Comparison of ENCODE assay signal across 29 cellular contexts in genomic region chr6:907928-908327, GRCh38.
"Had no signal": no experiment of that assay in that cellular context is flagged by ENCODE, and none has a peak within 500 bp of the region (broad histone marks: within the 10 kb centered on the region; RNA-seq: fewer than 3 reads in every experiment).

No MANE protein-coding gene starts in this region.

- H3K9me3 ChIP-seq: left lung, lower lobe of right lung, neutrophil, suprapubic skin, thoracic aorta, tibial artery, upper lobe of right lung had no signal

- H3K4me2 ChIP-seq: neural progenitor cell had no signal

- H3K4me1 ChIP-seq: left lung, lower lobe of right lung, parathyroid adenoma, suprapubic skin, upper lobe of right lung had no signal

- H3K4me3 ChIP-seq: left lung, lower lobe of right lung, neural progenitor cell, skin epidermis, suprapubic skin, thoracic aorta, tibial artery, upper lobe of right lung had no signal

- H3K36me3 ChIP-seq: left lung, lower lobe of right lung, neural progenitor cell, neutrophil, suprapubic skin, thoracic aorta, tibial artery, upper lobe of right lung had no signal

- H3K27me3 ChIP-seq: left lung, neural progenitor cell, upper lobe of right lung had no signal

- DNase-seq: hippocampal formation; kidney; left colon; left lung; lower lobe of right lung; mammary epithelial cell; mesenchymal stem cell; naive B cell; natural killer cell; nephron progenitor cell; occipital lobe; retina; right cardiac atrium; stimulated activated CD4-positive, alpha-beta T cell treated with anti-CD3 and anti-CD28 coated beads, Interleukin-12 subunit alpha, Interleukin-12 subunit beta, amount 100 ng/mL, for 4 hours; stimulated activated CD4-positive, alpha-beta T cell treated with anti-CD3 and anti-CD28 coated beads, Interleukin-15, amount 100 ng/mL, for 24 hours; stimulated activated CD4-positive, alpha-beta T cell treated with anti-CD3 and anti-CD28 coated beads, Interleukin-2, amount 100 ng/mL, for 24 hours; stimulated activated CD4-positive, alpha-beta T cell treated with anti-CD3 and anti-CD28 coated beads, Interleukin-4, amount 100 ng/mL, for 1 hour; stimulated activated naive CD4-positive, alpha-beta T cell; tibial artery; trophoblast cell; upper lobe of right lung had no signal

- H3K27ac ChIP-seq: left lung, lower lobe of right lung, neural progenitor cell, neutrophil, parathyroid adenoma, skin epidermis, suprapubic skin, thoracic aorta, tibial artery, upper lobe of right lung had no signal

- ATAC-seq: left colon, left lung, lower lobe of right lung, natural killer cell, right cardiac atrium, sciatic nerve, upper lobe of right lung had no signal

- FAIRE-seq: kidney, urothelium cell line had no signal
